ENCODE assay signal across 11 cellular contexts in the genomic region with DNA sequence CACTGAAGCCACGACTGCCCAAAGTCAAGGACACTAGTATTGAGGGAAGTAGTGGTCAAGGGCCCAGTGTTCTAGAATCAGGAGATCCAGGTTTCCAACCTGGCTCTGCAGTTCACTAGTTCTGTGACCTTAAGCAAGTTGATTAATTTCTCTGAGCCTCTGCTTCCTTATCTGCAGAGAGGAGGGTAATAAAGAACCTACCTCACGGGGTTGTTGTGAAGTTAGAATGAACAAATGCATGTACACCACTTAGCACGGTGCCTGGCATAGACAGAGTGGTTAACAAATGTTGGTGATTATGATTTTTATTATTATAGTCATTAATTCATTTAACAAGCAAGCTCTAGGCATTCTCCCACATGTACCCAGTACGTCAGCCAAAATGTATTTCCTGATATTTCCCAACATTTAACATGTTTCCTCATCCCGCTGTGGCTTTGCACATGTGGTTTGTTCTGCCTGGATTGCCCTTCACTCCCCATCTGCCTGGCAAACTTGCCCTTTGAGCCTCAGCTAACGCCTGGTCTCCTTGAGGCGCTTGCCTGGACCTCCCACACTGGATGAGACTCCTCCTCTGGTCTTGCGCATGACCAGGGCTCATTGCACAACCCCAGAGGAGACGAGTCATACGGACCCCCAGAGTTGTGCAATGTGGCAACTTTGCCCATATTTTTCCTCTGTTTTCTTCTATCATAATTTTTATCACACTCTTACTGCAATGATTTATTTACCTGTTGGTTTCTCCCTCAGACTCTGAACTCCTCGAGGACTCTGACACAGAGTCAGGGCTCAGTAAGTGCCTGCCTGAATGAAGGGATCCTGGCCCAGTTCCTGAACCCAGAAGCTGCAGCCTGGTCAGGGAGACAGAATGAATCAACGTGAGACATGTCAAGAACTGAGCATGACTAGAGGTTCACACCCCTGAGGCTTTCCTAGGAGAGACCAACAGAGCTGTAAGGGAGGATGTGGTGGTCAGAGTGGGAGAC. TPM values are rescaled to one million over a fixed set of nuclear protein-coding genes. Genes with fewer than 3 reads are reported as not detected.
DNase-seq lines count a peak whose midpoint lies in the region; ATAC-seq lines count a peak whose summit lies in the region.
"Had no signal": no experiment of that assay in that cellular context is flagged by ENCODE, and none has a peak within 500 bp of the region (broad histone marks: within the 10 kb centered on the region; RNA-seq: fewer than 3 reads in every experiment).

No MANE protein-coding gene starts in this region.

- no peaks in the 10 kb centered on the region for H3K9me3 ChIP-seq in MG63
- no peaks in the 10 kb centered on the region for H3K9me3 ChIP-seq in mesenchymal stem cell (ENCODE audit: control insufficient read depth, low read length)

- WGBS in mesenchymal stem cell = 77% methylated on average over 11 of the region's 12 CpGs

- H3K27ac ChIP-seq in ACC112 (ENCODE audit: low read depth, low read length) (peak overlapping the region; percentile 92), mesenchymal stem cell (ENCODE audit: low read length, poor library complexity, severe bottlenecking) (no peak overlapping the region)

- peaks cover 76% of the 10 kb centered on the region for H3K4me1 Mint-ChIP-seq in dendritic cell treated with granulocyte-macrophage colony-stimulating factor and Interleukin-4, amounts not matched to agents 40 ng/mL and 50 ng/mL, for 4 days (ENCODE audit: low read depth)

- no peaks in the 10 kb centered on the region for H3K36me3 Mint-ChIP-seq in dendritic cell treated with granulocyte-macrophage colony-stimulating factor and Interleukin-4, amounts not matched to agents 40 ng/mL and 50 ng/mL, for 4 days (ENCODE audit: low read depth)
- H3K36me3 Mint-ChIP-seq: stimulated activated memory B cell treated with anti-CD40 and anti-IgM and Interleukin-4, amounts not matched to agents 10 μg/mL and 1 μg/mL and 100 μg/mL, for 72 hours had no signal

- H4K91ac ChIP-seq in mesenchymal stem cell (ENCODE audit: low read length) = no peak overlapping the region

- H3K27me3 Mint-ChIP-seq in dendritic cell treated with granulocyte-macrophage colony-stimulating factor and Interleukin-4, amounts not matched to agents 40 ng/mL and 50 ng/mL, for 4 days = peaks cover 1% of the 10 kb centered on the region
- H3K27me3 Mint-ChIP-seq: activated CD8-positive, alpha-beta T cell treated with anti-CD3 and anti-CD28 coated beads for 36 hours; stimulated activated memory B cell treated with anti-CD40 and anti-IgM and Interleukin-4, amounts not matched to agents 10 μg/mL and 1 μg/mL and 100 μg/mL, for 72 hours had no signal

- H3K4ac ChIP-seq in mesenchymal stem cell (ENCODE audit: low read depth in 1 of 2, low read length in 2 of 2) = no peak overlapping the region

- no peak overlapping the region for H3K23ac ChIP-seq in mesenchymal stem cell (ENCODE audit: low read length in 2 of 2)

- no peak for ATAC-seq in GM18907 (IDR thresholded peaks at IDR 0.05; ENCODE audit: unreplicated experiment)
- ATAC-seq: activated CD8-positive, alpha-beta T cell treated with anti-CD3 and anti-CD28 coated beads for 36 hours; stimulated activated memory B cell treated with anti-CD40 and anti-IgM and Interleukin-4, amounts not matched to agents 10 μg/mL and 1 μg/mL and 100 μg/mL, for 72 hours had no signal

- no peak overlapping the region for H2BK12ac ChIP-seq in mesenchymal stem cell (ENCODE audit: low read length in 2 of 2)

- H3K27me3 ChIP-seq in ACC112 (ENCODE audit: insufficient read depth, low read length) = no peaks in the 10 kb centered on the region
- H3K27me3 ChIP-seq in MG63 = no peaks in the 10 kb centered on the region
- peaks cover under 1 to 19% of the 10 kb centered on the region in 2 experiments for H3K27me3 ChIP-seq in mesenchymal stem cell (ENCODE audit: control insufficient read depth in 1 of 2, insufficient read depth in 1 of 2, low read length in 2 of 2)

- H3K79me2 ChIP-seq in ACC112 (ENCODE audit: control insufficient read depth, insufficient read depth, low read length, unreplicated experiment) = no peaks in the 10 kb centered on the region

- H2BK120ac ChIP-seq in mesenchymal stem cell (ENCODE audit: low read depth, low read length) = no peak overlapping the region

- no peak overlapping the region for H2BK15ac ChIP-seq in mesenchymal stem cell (ENCODE audit: low read depth, poor library complexity, severe bottlenecking)

- H2BK5ac ChIP-seq in mesenchymal stem cell (ENCODE audit: low read depth, low read length, poor library complexity, severe bottlenecking) = no peak overlapping the region

- intact Hi-C loops in dendritic cell treated with granulocyte-macrophage colony-stimulating factor and Interleukin-4, amounts not matched to agents 40 ng/mL and 50 ng/mL, for 4 days (cut with micrococcal nuclease) = loop anchor here (2.0 kb wide), 1 partner anchor 21 kb away; a partner anchor contains a TSS

- H3K9ac ChIP-seq in mesenchymal stem cell (ENCODE audit: low read length) = peak overlapping the region; percentile 56

- no peak overlapping the region for H3K18ac ChIP-seq in mesenchymal stem cell (ENCODE audit: low read depth in 1 of 2, low read length in 2 of 2)

- DNase-seq in MG63 (peak; percentile 74), mesenchymal stem cell (peak; percentile 92), SW480 (ENCODE audit: low spot score) (no peak)
- DNase-seq in activated naive CD4-positive, alpha-beta T cell treated with Interleukin-2 at 50 U/mL for 16 hours = no peak
- DNase-seq in stimulated activated naive CD4-positive, alpha-beta T cell treated with Interleukin-2 at 50 U/mL for 16 hours (lab: John Stamatoyannopoulos, UW) = no peak
- DNase-seq: activated CD8-positive, alpha-beta T cell treated with anti-CD3 and anti-CD28 coated beads for 36 hours had no signal

- no peak overlapping the region for H3K4me2 ChIP-seq in mesenchymal stem cell (ENCODE audit: low read length, poor library complexity, severe bottlenecking)

- H2AFZ ChIP-seq in ACC112 (ENCODE audit: low read length, unreplicated experiment) = peak overlapping the region; percentile 65
- no peak overlapping the region for H2AFZ ChIP-seq in mesenchymal stem cell (ENCODE audit: low read depth, low read length)

- peak overlapping the region; percentile 20; the same call in 1 of the 2 replicates for H3K4me3 ChIP-seq in ACC112 (ENCODE audit: low read depth, low read length)
- H3K4me3 ChIP-seq in MG63 = no peak overlapping the region
- H3K4me3 ChIP-seq in mesenchymal stem cell (ENCODE audit: insufficient read depth in 1 of 2, low read depth in 1 of 2, low read length in 2 of 2) = peak overlapping the region in 1 of 2 experiments; percentile 55

- no peaks in the 10 kb centered on the region for H3K36me3 ChIP-seq in ACC112 (ENCODE audit: insufficient read depth, low read length)
- H3K36me3 ChIP-seq in MG63 = no peaks in the 10 kb centered on the region
- no peaks in the 10 kb centered on the region for H3K36me3 ChIP-seq in mesenchymal stem cell (ENCODE audit: control insufficient read depth in 1 of 2, insufficient read depth in 2 of 2, low read depth in 1 of 2, low read length in 2 of 2)

- H3K79me1 ChIP-seq in mesenchymal stem cell (replicated peaks; ENCODE audit: low read length, poor library complexity, severe bottlenecking) = no peaks in the 10 kb centered on the region

- H3K9me3 Mint-ChIP-seq in dendritic cell treated with granulocyte-macrophage colony-stimulating factor and Interleukin-4, amounts not matched to agents 40 ng/mL and 50 ng/mL, for 4 days = no peaks in the 10 kb centered on the region
- H3K9me3 Mint-ChIP-seq: activated CD8-positive, alpha-beta T cell treated with anti-CD3 and anti-CD28 coated beads for 36 hours; stimulated activated memory B cell treated with anti-CD40 and anti-IgM and Interleukin-4, amounts not matched to agents 10 μg/mL and 1 μg/mL and 100 μg/mL, for 72 hours had no signal

- no peak overlapping the region for H3K4me3 Mint-ChIP-seq in dendritic cell treated with granulocyte-macrophage colony-stimulating factor and Interleukin-4, amounts not matched to agents 40 ng/mL and 50 ng/mL, for 4 days
- H3K4me3 Mint-ChIP-seq: activated CD8-positive, alpha-beta T cell treated with anti-CD3 and anti-CD28 coated beads for 36 hours; B cell; stimulated activated memory B cell treated with anti-CD40 and anti-IgM and Interleukin-4, amounts not matched to agents 10 μg/mL and 1 μg/mL and 100 μg/mL, for 72 hours had no signal

- H3K4me1 ChIP-seq in ACC112 (ENCODE audit: control insufficient read depth, insufficient read depth, low read length, unreplicated experiment) (peaks cover 14% of the 10 kb centered on the region), mesenchymal stem cell (ENCODE audit: control insufficient read depth, insufficient read depth, low read depth, low read length) (no peaks in the 10 kb centered on the region)

- H3K27ac Mint-ChIP-seq in dendritic cell treated with granulocyte-macrophage colony-stimulating factor and Interleukin-4, amounts not matched to agents 40 ng/mL and 50 ng/mL, for 4 days = peak overlapping the region; percentile 69
- H3K27ac Mint-ChIP-seq: activated CD8-positive, alpha-beta T cell treated with anti-CD3 and anti-CD28 coated beads for 36 hours; B cell; stimulated activated memory B cell treated with anti-CD40 and anti-IgM and Interleukin-4, amounts not matched to agents 10 μg/mL and 1 μg/mL and 100 μg/mL, for 72 hours had no signal

- H3K14ac ChIP-seq in mesenchymal stem cell (ENCODE audit: low read length in 2 of 2) = no peak overlapping the region

- no peak overlapping the region for H4K8ac ChIP-seq in mesenchymal stem cell (ENCODE audit: low read length)

- H2AK5ac ChIP-seq in mesenchymal stem cell (ENCODE audit: low read length, severe bottlenecking) = no peak overlapping the region

RNA-seq across cellular contexts. Expression of a gene that starts 20.7 kb away (rescaled TPM):
- 4.8 and 5.8 TPM in 2 replicates for total RNA-seq in MG63 (2014; rRNA removed; shearing (Covaris generic); ENCODE audit: low replicate concordance)
- 0.72 TPM for polyA plus RNA-seq in mesenchymal stem cell (2013, experiment 1 of 2)
- 0.67 TPM for polyA plus RNA-seq in mesenchymal stem cell (2013, experiment 2 of 2)

RNA-seq across cellular contexts. Expression of a gene that starts 32.5 kb away (rescaled TPM):
- total RNA-seq in MG63 (2014; rRNA removed; shearing (Covaris generic); ENCODE audit: low replicate concordance) = 0.07 and 0.25 TPM in 2 replicates
- polyA plus RNA-seq in mesenchymal stem cell (2013, experiment 1 of 2) = 0.04 TPM
- polyA plus RNA-seq in mesenchymal stem cell (2013, experiment 2 of 2) = 0.03 TPM

RNA-seq across cellular contexts. Expression of a gene that starts 50.9 kb away (rescaled TPM):
- 28.4 and 41.5 TPM in 2 replicates for total RNA-seq in MG63 (2014; rRNA removed; shearing (Covaris generic); ENCODE audit: low replicate concordance)
- polyA plus RNA-seq in mesenchymal stem cell (2013, experiment 1 of 2) = 10.1 TPM
- 10.4 TPM for polyA plus RNA-seq in mesenchymal stem cell (2013, experiment 2 of 2)

Comparison
In these comparisons a context has a peak if more than half of its experiments do, and no peak if none do; other contexts are left out.
1. DNase-seq: peak in MG63 (single experiment) and mesenchymal stem cell (single experiment); none in activated naive CD4-positive, alpha-beta T cell treated with Interleukin-2 at 50 U/mL for 16 hours (single experiment), stimulated activated naive CD4-positive, alpha-beta T cell treated with Interleukin-2 at 50 U/mL for 16 hours (single experiment) and SW480 (single experiment).